ENCODE assay signal across 16 cellular contexts in genomic region chr7:1058311-1058710, GRCh38. TPM values are rescaled to one million over a fixed set of nuclear protein-coding genes. Genes with fewer than 3 reads are reported as not detected.
DNase-seq lines count a peak whose midpoint lies in the region; ATAC-seq and TF ChIP-seq lines count a peak whose summit lies in the region.
"Had no signal": no experiment of that assay in that cellular context is flagged by ENCODE, and none has a peak within 500 bp of the region (broad histone marks: within the 10 kb centered on the region; RNA-seq: fewer than 3 reads in every experiment).

No MANE protein-coding gene starts in this region.

- ATAC-seq in T-helper 17 cell = no peak
- ATAC-seq: K562 had no signal

- TF ChIP-seq CTCF in brain (conservative IDR thresholded peaks at IDR 0.05) = no peak
- TF ChIP-seq CTCF in tibial nerve (IDR thresholded peaks at IDR 0.05) = no peak

- H2BK12ac ChIP-seq in mesenchymal stem cell (ENCODE audit: low read length in 2 of 2) = no peak overlapping the region

- peaks cover 19% of the 10 kb centered on the region for H3K4me1 Mint-ChIP-seq in T-helper 2 cell treated with Interferon-gamma antibody and Interleukin-4, amounts not matched to agents 5 μg/mL and 100 μg/mL, for 36 hours (ENCODE audit: low read depth)
- H3K4me1 Mint-ChIP-seq in brain (peaks cover 57% of the 10 kb centered on the region), T-helper 17 cell (peaks cover 29% of the 10 kb centered on the region)

- no peak overlapping the region for H4K8ac ChIP-seq in mesenchymal stem cell (ENCODE audit: low read length)

- H3K27me3 Mint-ChIP-seq in T-helper 2 cell treated with Interferon-gamma antibody and Interleukin-4, amounts not matched to agents 5 μg/mL and 100 μg/mL, for 36 hours (ENCODE audit: low read depth) = no peaks in the 10 kb centered on the region
- H3K27me3 Mint-ChIP-seq in brain (peaks cover 3% of the 10 kb centered on the region), T-helper 17 cell (peaks cover 8% of the 10 kb centered on the region)

- H2BK120ac ChIP-seq in mesenchymal stem cell (ENCODE audit: low read depth, low read length) = no peak overlapping the region

- DNase-seq in T-helper 2 cell treated with Interferon-gamma antibody and Interleukin-4, amounts not matched to agents 5 μg/mL and 100 μg/mL, for 36 hours (ENCODE audit: low spot score) = no peak
- no peak for DNase-seq in T-helper 2 cell
- DNase-seq in mesenchymal stem cell = no peak
- DNase-seq in tibial nerve (ENCODE audit: low spot score in 2 of 2) = no peak
- no peak for DNase-seq in dedifferentiated amniotic fluid mesenchymal stem cell (ENCODE audit: extremely low spot score)
- no peak for DNase-seq in T-helper 17 cell
- no peak for DNase-seq in SKM-1 treated with dmso at 0.1 percent for 144 hours (lab: John Stamatoyannopoulos, UW; ENCODE audit: unreplicated experiment)
- DNase-seq: 8988T, DMS79, NCI-H1048, NCI-H446 treated with DMSO at 0.1 percent for 48 hours, NCI-H748 treated with DMSO at 0.1 percent for 48 hours had no signal

- no peak overlapping the region for H3K18ac ChIP-seq in mesenchymal stem cell (ENCODE audit: low read depth in 1 of 2, low read length in 2 of 2)

- H3K4me3 ChIP-seq in mesenchymal stem cell (ENCODE audit: insufficient read depth in 1 of 2, low read depth in 1 of 2, low read length in 2 of 2) (no peak overlapping the region), tibial nerve (no peak overlapping the region)
- H3K4me3 ChIP-seq: GM23248, K562 had no signal

- no peak overlapping the region for H2AK5ac ChIP-seq in mesenchymal stem cell (ENCODE audit: low read length, severe bottlenecking)

- 97% methylated on average over 9 of the region's 13 CpGs for WGBS in mesenchymal stem cell
- WGBS in tibial nerve, 2 donors = 80 to 85% methylated on average over 12 to 13 of the region's 13 CpGs

- no peaks in the 10 kb centered on the region for H3K9me3 ChIP-seq in mesenchymal stem cell (ENCODE audit: control insufficient read depth, low read length)
- no peaks in the 10 kb centered on the region for H3K9me3 ChIP-seq in tibial nerve
- no peaks in the 10 kb centered on the region for H3K9me3 ChIP-seq in T-helper 17 cell (ENCODE audit: control insufficient read depth, low read length, poor library complexity, severe bottlenecking)

- H3K23ac ChIP-seq in mesenchymal stem cell (ENCODE audit: low read length in 2 of 2) = no peak overlapping the region

- no peak overlapping the region for H3K4ac ChIP-seq in mesenchymal stem cell (ENCODE audit: low read depth in 1 of 2, low read length in 2 of 2)

- H3K79me1 ChIP-seq in mesenchymal stem cell (replicated peaks; ENCODE audit: low read length, poor library complexity, severe bottlenecking) = peaks cover 30% of the 10 kb centered on the region

- H2AFZ ChIP-seq in mesenchymal stem cell (ENCODE audit: low read depth, low read length) = no peak overlapping the region
- H2AFZ ChIP-seq: GM23248 had no signal

- no peak overlapping the region for H3K9ac ChIP-seq in mesenchymal stem cell (ENCODE audit: low read length)
- H3K9ac ChIP-seq: GM23248 had no signal

- H3K4me2 ChIP-seq in mesenchymal stem cell (ENCODE audit: low read length, poor library complexity, severe bottlenecking) = no peak overlapping the region

- no peaks in the 10 kb centered on the region for H3K9me3 Mint-ChIP-seq in T-helper 2 cell treated with Interferon-gamma antibody and Interleukin-4, amounts not matched to agents 5 μg/mL and 100 μg/mL, for 36 hours
- no peaks in the 10 kb centered on the region for H3K9me3 Mint-ChIP-seq in brain

- H3K27ac ChIP-seq in mesenchymal stem cell (ENCODE audit: low read length, poor library complexity, severe bottlenecking) (no peak overlapping the region), tibial nerve (peak overlapping the region; percentile 79 to 98 (median 88))
- H3K27ac ChIP-seq: C4-2B, GM23248 had no signal

- TF ChIP-seq POLR2A in tibial nerve (IDR thresholded peaks at IDR 0.05) = no peak

- peaks cover 0 to 37% of the 10 kb centered on the region in 2 experiments for H3K36me3 ChIP-seq in mesenchymal stem cell (ENCODE audit: control insufficient read depth in 1 of 2, insufficient read depth in 2 of 2, low read depth in 1 of 2, low read length in 2 of 2)
- H3K36me3 ChIP-seq in tibial nerve = peaks cover 0 to 18% (median 2%) of the 10 kb centered on the region in 3 donors

- H3K4me1 ChIP-seq in mesenchymal stem cell (ENCODE audit: control insufficient read depth, insufficient read depth, low read depth, low read length) = peaks cover 54% of the 10 kb centered on the region
- peaks cover 0 to 75% (median 42%) of the 10 kb centered on the region in 4 donors for H3K4me1 ChIP-seq in tibial nerve

- no peak overlapping the region for H2BK5ac ChIP-seq in mesenchymal stem cell (ENCODE audit: low read depth, low read length, poor library complexity, severe bottlenecking)

- peak overlapping the region; percentile 72 for H3K27ac Mint-ChIP-seq in T-helper 2 cell treated with Interferon-gamma antibody and Interleukin-4, amounts not matched to agents 5 μg/mL and 100 μg/mL, for 36 hours
- peak overlapping the region in 3 of 5 experiments; percentile 58 to 90 (median 68) for H3K27ac Mint-ChIP-seq in brain
- H3K27ac Mint-ChIP-seq in T-helper 17 cell = no peak overlapping the region

- H3K27me3 ChIP-seq in mesenchymal stem cell (ENCODE audit: control insufficient read depth in 1 of 2, insufficient read depth in 1 of 2, low read length in 2 of 2) (peaks cover 0 to 9% of the 10 kb centered on the region in 2 experiments), tibial nerve (no peaks in the 10 kb centered on the region)

- H3K36me3 Mint-ChIP-seq in T-helper 2 cell treated with Interferon-gamma antibody and Interleukin-4, amounts not matched to agents 5 μg/mL and 100 μg/mL, for 36 hours (ENCODE audit: low read depth) = peaks cover 12% of the 10 kb centered on the region
- peaks cover 3% of the 10 kb centered on the region for H3K36me3 Mint-ChIP-seq in brain
- H3K36me3 Mint-ChIP-seq in T-helper 17 cell (ENCODE audit: low read depth) = peaks cover 4% of the 10 kb centered on the region

- no peak for TF ChIP-seq EP300 in tibial nerve (IDR thresholded peaks at IDR 0.05)

- peak overlapping the region; percentile 12 for H4K91ac ChIP-seq in mesenchymal stem cell (ENCODE audit: low read length)

- no peak overlapping the region for H3K14ac ChIP-seq in mesenchymal stem cell (ENCODE audit: low read length in 2 of 2)

- no peak overlapping the region for H3K4me3 Mint-ChIP-seq in T-helper 2 cell treated with Interferon-gamma antibody and Interleukin-4, amounts not matched to agents 5 μg/mL and 100 μg/mL, for 36 hours
- no peak overlapping the region for H3K4me3 Mint-ChIP-seq in brain
- H3K4me3 Mint-ChIP-seq in T-helper 17 cell = no peak overlapping the region

- no peak overlapping the region for H2BK15ac ChIP-seq in mesenchymal stem cell (ENCODE audit: low read depth, poor library complexity, severe bottlenecking)

RNA-seq across cellular contexts. Expression of gene GPR146, which starts 14.0 kb away (rescaled TPM):
- polyA plus RNA-seq in brain (ENCODE audit: insufficient read depth, low read depth, low replicate concordance) = 10.5 TPM
- polyA plus RNA-seq in mesenchymal stem cell (2013, experiment 1 of 2) = 0.36 TPM
- 0.40 TPM for polyA plus RNA-seq in mesenchymal stem cell (2013, experiment 2 of 2)
- 10 to 100 TPM; 27.8 to 91.8 (median 59.1) TPM for total RNA-seq in tibial nerve
- 10 to 100 TPM; 17.9 to 22.2 TPM for total RNA-seq in T-helper 17 cell

RNA-seq across cellular contexts. Expression of gene GPER1, which starts 29.6 kb away (rescaled TPM):
- 10.9 TPM for polyA plus RNA-seq in brain (ENCODE audit: insufficient read depth, low read depth, low replicate concordance)
- 3.9 TPM for polyA plus RNA-seq in mesenchymal stem cell (2013, experiment 1 of 2)
- polyA plus RNA-seq in mesenchymal stem cell (2013, experiment 2 of 2) = 4.0 TPM
- 10 to 100 TPM in 1 of 4 donors, 1 to 10 TPM in 3; 6.1 to 12.4 (median 8.7) TPM for total RNA-seq in tibial nerve
- total RNA-seq in T-helper 17 cell = under 1 TPM in 1 of 2 donors, not detected in 1; 0.25 TPM

Comparison
In these comparisons a context has a peak if more than half of its experiments do, and no peak if none do; other contexts are left out.
1. RNA of gene GPER1, which starts 29.6 kb away (total RNA-seq): 6.1 to 12.4 TPM in tibial nerve; 0.25 TPM in T-helper 17 cell; every median in the first group is over 4 times any median in the second.